19 cellular contexts compared by ENCODE assay signal in the genomic region with DNA sequence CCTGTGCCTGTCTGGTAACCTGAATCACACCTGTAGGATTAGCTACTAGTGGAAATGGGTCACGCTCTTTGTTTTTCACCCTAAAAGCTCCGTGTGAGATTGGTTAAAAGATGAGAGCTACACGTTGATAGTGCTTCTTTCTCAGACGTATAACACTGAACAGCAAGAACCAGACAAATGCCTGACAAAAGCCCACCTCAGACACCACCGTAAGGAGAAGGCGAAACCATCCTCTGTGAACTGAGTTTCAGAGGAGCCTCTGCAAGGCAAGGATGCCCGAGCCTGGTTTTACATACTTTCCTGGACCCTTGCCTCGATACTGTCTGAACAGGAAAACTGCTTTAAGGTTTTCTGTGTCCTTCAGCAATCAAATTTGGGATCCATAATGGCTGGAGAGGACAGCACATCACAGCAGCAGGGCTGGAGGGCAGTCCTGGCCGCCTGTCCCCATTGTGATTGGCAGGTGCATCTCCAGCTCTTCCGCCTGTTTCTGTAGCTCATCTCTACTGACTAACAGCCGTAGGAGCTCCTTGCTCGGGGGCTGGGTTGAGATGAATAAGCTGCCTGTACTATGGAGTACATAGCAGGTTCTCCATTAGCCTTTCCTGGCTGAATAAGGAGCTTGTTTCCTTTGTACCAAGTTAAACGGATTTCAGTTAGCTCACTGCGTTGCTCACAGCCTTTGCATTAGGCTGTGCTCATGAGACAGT.
"Had no signal": no experiment of that assay in that cellular context is flagged by ENCODE, and none has a peak within 500 bp of the region (broad histone marks: within the 10 kb centered on the region; RNA-seq: fewer than 3 reads in every experiment).

No MANE protein-coding gene starts in this region.

- H3K9me3 Mint-ChIP-seq: naive thymus-derived CD8-positive, alpha-beta T cell; nephron progenitor cell; type B pancreatic cell had no signal

- DNase-seq: cortex of kidney; effector memory CD8-positive, alpha-beta T cell; erythroblast; gastrocnemius medialis; left ventricle myocardium superior; lower lobe of right lung; naive thymus-derived CD8-positive, alpha-beta T cell; nephron progenitor cell; right cardiac atrium; sigmoid colon; stimulated activated CD4-positive, alpha-beta T cell treated with anti-CD3 and anti-CD28 coated beads, Interleukin-2, amount 100 ng/mL, for 24 hours; stimulated activated CD4-positive, alpha-beta T cell treated with anti-CD3 and anti-CD28 coated beads, Interleukin-4, amount 100 ng/mL, for 24 hours; stimulated activated naive CD8-positive, alpha-beta T cell treated with anti-CD3 and anti-CD28 coated beads, Interleukin-15, Interleukin-2, amounts not matched to agents 100 U/mL and 50 U/mL, for 24 hours; substantia nigra; testis; tibial artery had no signal

- H3K4me3 ChIP-seq: gastrocnemius medialis, lower lobe of right lung, prostate gland, sigmoid colon, testis, tibial artery had no signal

- H3K36me3 ChIP-seq: gastrocnemius medialis, lower lobe of right lung, prostate gland, sigmoid colon, tibial artery had no signal

- H3K4me1 ChIP-seq: gastrocnemius medialis, lower lobe of right lung, prostate gland, sigmoid colon, testis, tibial artery had no signal

- H3K36me3 Mint-ChIP-seq: naive thymus-derived CD8-positive, alpha-beta T cell; stimulated activated effector memory CD8-positive, alpha-beta T cell treated with anti-CD3 and anti-CD28 coated beads, Interleukin-12 subunit alpha, Interleukin-12 subunit beta, amount 100 ng/mL, for 72 hours; type B pancreatic cell had no signal

- H3K27ac Mint-ChIP-seq: effector memory CD8-positive, alpha-beta T cell; naive thymus-derived CD8-positive, alpha-beta T cell; nephron progenitor cell; stimulated activated effector memory CD8-positive, alpha-beta T cell treated with anti-CD3 and anti-CD28 coated beads, Interleukin-12 subunit alpha, Interleukin-12 subunit beta, amount 100 ng/mL, for 72 hours; type B pancreatic cell had no signal

- H3K27ac ChIP-seq: gastrocnemius medialis, lower lobe of right lung, prostate gland, sigmoid colon, testis, tibial artery had no signal

- H3K27me3 Mint-ChIP-seq: effector memory CD8-positive, alpha-beta T cell had no signal

- ATAC-seq: effector memory CD8-positive, alpha-beta T cell; gastrocnemius medialis; left ventricle myocardium superior; lower lobe of right lung; naive thymus-derived CD8-positive, alpha-beta T cell; right cardiac atrium; stimulated activated effector memory CD8-positive, alpha-beta T cell treated with anti-CD3 and anti-CD28 coated beads, Interleukin-12 subunit alpha, Interleukin-12 subunit beta, amount 100 ng/mL, for 72 hours; stimulated activated naive CD8-positive, alpha-beta T cell treated with anti-CD3 and anti-CD28 coated beads, Interleukin-15, Interleukin-2, amounts not matched to agents 100 U/mL and 50 U/mL, for 24 hours had no signal

- H3K4me1 Mint-ChIP-seq: naive thymus-derived CD8-positive, alpha-beta T cell; nephron progenitor cell; stimulated activated effector memory CD8-positive, alpha-beta T cell treated with anti-CD3 and anti-CD28 coated beads, Interleukin-12 subunit alpha, Interleukin-12 subunit beta, amount 100 ng/mL, for 72 hours had no signal

- H3K27me3 ChIP-seq: gastrocnemius medialis, sigmoid colon, testis had no signal

- H3K4me3 Mint-ChIP-seq: effector memory CD8-positive, alpha-beta T cell; naive thymus-derived CD8-positive, alpha-beta T cell; nephron progenitor cell; stimulated activated effector memory CD8-positive, alpha-beta T cell treated with anti-CD3 and anti-CD28 coated beads, Interleukin-12 subunit alpha, Interleukin-12 subunit beta, amount 100 ng/mL, for 72 hours; type B pancreatic cell had no signal

- H3K9me3 ChIP-seq: gastrocnemius medialis, lower lobe of right lung, prostate gland, sigmoid colon, testis, tibial artery had no signal
